In genomic region chr2:204145197-204146190, GRCh38 we compare ENCODE assay signal across 1 cellular context.
A peak's percentile ranks its signal among the peaks of the same experiment; 100 is the strongest.
TF ChIP-seq lines count a peak whose summit lies in the region.

No MANE protein-coding gene starts in this region.

TF ChIP-seq in HepG2, 621 proteins besides CTCF, POLR2A, EP300 and RAD21 (continued from another document):
- TF ChIP-seq NCOA5 (CRISPR knock-in tag; IDR thresholded peaks at IDR 0.05) (no peak), GATAD2A (CRISPR knock-in tag; IDR thresholded peaks at IDR 0.05) (0 out of 2 replicates have a peak, but pooled peaks have one; percentile 11), FOXP1 (IDR thresholded peaks at IDR 0.05) (no peak), FOXP1 (CRISPR knock-in tag; IDR thresholded peaks at IDR 0.05) (no peak), TEAD2 (CRISPR knock-in tag; IDR thresholded peaks at IDR 0.05) (no peak), ZNF547 (CRISPR knock-in tag; IDR thresholded peaks at IDR 0.05) (no peak), PITX1 (CRISPR knock-in tag; IDR thresholded peaks at IDR 0.05) (0 out of 2 replicates have a peak, but pooled peaks have one; percentile 26), KDM2A (CRISPR knock-in tag; IDR thresholded peaks at IDR 0.05; ENCODE audit: borderline replicate concordance, low read depth) (peak; percentile 73; the same call in 1 of the 2 replicates), NRL (CRISPR knock-in tag; IDR thresholded peaks at IDR 0.05; ENCODE audit: borderline replicate concordance) (no peak), CCAR2 (optimal IDR thresholded peaks at IDR 0.05; ENCODE audit: low read depth, low read length) (no peak), DBP (CRISPR knock-in tag; IDR thresholded peaks at IDR 0.05; ENCODE audit: not compliant biosample characterization) (no peak), STAG1 (CRISPR knock-in tag; IDR thresholded peaks at IDR 0.05) (peak; percentile 91), ZNF143 (CRISPR knock-in tag; IDR thresholded peaks at IDR 0.05) (no peak), HMGXB4 (CRISPR knock-in tag; IDR thresholded peaks at IDR 0.05; ENCODE audit: borderline replicate concordance in 1 of 2, low read depth in 1 of 2) (0 out of 4 replicates have a peak, but pooled peaks of 1 of the 2 experiments have one; percentile 32), ZNF317 (CRISPR knock-in tag; IDR thresholded peaks at IDR 0.05) (0 out of 2 replicates have a peak, but pooled peaks have one; percentile 43), WIZ (CRISPR knock-in tag; IDR thresholded peaks at IDR 0.05) (no peak), PPARG (CRISPR knock-in tag; conservative IDR thresholded peaks at IDR 0.05) (0 out of 2 replicates have a peak, but pooled peaks have one; percentile 42), SALL2 (CRISPR knock-in tag; IDR thresholded peaks at IDR 0.05) (no peak), FOXA1 (IDR thresholded peaks at IDR 0.05) (no peak), FOXA1 (CRISPR knock-in tag; IDR thresholded peaks at IDR 0.05) (no peak), SP140L (CRISPR knock-in tag; IDR thresholded peaks at IDR 0.05; ENCODE audit: borderline replicate concordance) (0 out of 2 replicates have a peak, but pooled peaks have one; percentile 65), ZEB1 (IDR thresholded peaks at IDR 0.05; ENCODE audit: insufficient replicate concordance, low read depth) (no peak), ZNF644 (CRISPR knock-in tag; IDR thresholded peaks at IDR 0.05; ENCODE audit: low read depth) (no peak), ZBTB46 (CRISPR knock-in tag; IDR thresholded peaks at IDR 0.05; ENCODE audit: borderline replicate concordance) (no peak), TFE3 (CRISPR knock-in tag; IDR thresholded peaks at IDR 0.05) (no peak), RFX1 (IDR thresholded peaks at IDR 0.05) (no peak), SMAD3 (CRISPR knock-in tag; IDR thresholded peaks at IDR 0.05) (peak; percentile 49; the same call in 1 of the 2 replicates), SOX6 (IDR thresholded peaks at IDR 0.05) (no peak), SOX6 (CRISPR knock-in tag; IDR thresholded peaks at IDR 0.05) (0 out of 2 replicates have a peak, but pooled peaks have one; percentile 18)
- TF ChIP-seq, protein P1, sequence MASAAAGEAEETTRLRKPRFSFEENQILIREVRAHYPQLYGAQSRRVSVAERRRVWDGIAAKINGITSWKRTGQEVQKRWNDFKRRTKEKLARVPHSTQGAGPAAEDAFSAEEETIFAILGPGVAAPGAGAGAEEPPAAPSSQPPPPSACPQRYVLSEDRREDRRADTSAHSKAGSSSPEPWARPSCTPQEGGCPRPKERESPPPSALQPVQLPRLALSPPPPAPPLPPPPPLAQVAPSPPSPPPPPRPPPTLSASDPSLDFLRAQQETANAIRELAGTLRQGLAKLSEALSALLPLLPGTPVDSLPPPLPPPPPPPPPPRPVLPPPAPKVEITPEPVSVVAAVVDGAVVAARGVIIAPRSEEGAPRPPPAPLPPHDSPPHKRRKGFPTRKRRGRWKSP (CRISPR knock-in tag; IDR thresholded peaks at IDR 0.05), result 0 out of 2 replicates have a peak, but pooled peaks have one; percentile 46
TF ChIP-seq in HepG2: peak in this region for 21.
